Comparison of ENCODE assay signal across 20 cellular contexts in genomic region chr22:26426924-26427323, GRCh38. TPM values are rescaled to one million over a fixed set of nuclear protein-coding genes. Genes with fewer than 3 reads are reported as not detected.
DNase-seq lines count a peak whose midpoint lies in the region; ATAC-seq and TF ChIP-seq lines count a peak whose summit lies in the region.
"Had no signal": no experiment of that assay in that cellular context is flagged by ENCODE, and none has a peak within 500 bp of the region (broad histone marks: within the 10 kb centered on the region; RNA-seq: fewer than 3 reads in every experiment).

No MANE protein-coding gene starts in this region.

- peaks cover 17 to 37% (median 26%) of the 10 kb centered on the region in 4 donors for H3K4me1 Mint-ChIP-seq in CD4-positive, alpha-beta memory T cell
- peaks cover 12% of the 10 kb centered on the region for H3K4me1 Mint-ChIP-seq in activated T-helper 17 cell treated with anti-CD3 and anti-CD28 coated beads, Interleukin-2, amount 50 U/mL, for 72 hours
- H3K4me1 Mint-ChIP-seq in naive B cell = peaks cover 33 to 40% (median 39%) of the 10 kb centered on the region in 3 donors

- H3K27ac Mint-ChIP-seq in CD4-positive, alpha-beta memory T cell = peak overlapping the region; percentile 5 to 82 (median 74)
- H3K27ac Mint-ChIP-seq in activated T-helper 17 cell treated with anti-CD3 and anti-CD28 coated beads, Interleukin-2, amount 50 U/mL, for 72 hours = peak overlapping the region; percentile 82
- peak overlapping the region; percentile 58 to 96 (median 92) for H3K27ac Mint-ChIP-seq in naive B cell
- H3K27ac Mint-ChIP-seq: HFFc6, WTC11 had no signal

- TF ChIP-seq CTCF in spleen (IDR thresholded peaks at IDR 0.05 in 8 of 11, conservative IDR thresholded peaks at IDR 0.05 in 3 of 11) (no peak), colonic mucosa (IDR thresholded peaks at IDR 0.05) (no peak)

- TF ChIP-seq POLR2A in spleen (IDR thresholded peaks at IDR 0.05) = no peak

- DNase-seq in CD1c-positive myeloid dendritic cell (ENCODE audit: extremely low spot score) (peak; percentile 8), naive B cell (no peak), sciatic nerve (ENCODE audit: low spot score) (no peak), spleen (no peak), colonic mucosa (no peak), mesenteric fat pad (ENCODE audit: low spot score) (no peak)
- no peak for DNase-seq in CD4-positive, alpha-beta memory T cell
- DNase-seq: activated CD8-positive, alpha-beta memory T cell treated with anti-CD3 and anti-CD28 coated beads, Interleukin-2, amount 50 U/mL, for 48 hours; amygdala; heart right ventricle; HFFc6; lower lobe of right lung; NCI-H1048; NCI-H524 treated with DMSO at 0.1 percent for 48 hours; Right ventricle myocardium superior; stimulated activated CD4-positive, alpha-beta T cell treated with anti-CD3 and anti-CD28 coated beads, Interleukin-12 subunit alpha, Interleukin-12 subunit beta, amount 100 ng/mL, for 4 hours; thyroid gland had no signal

- H3K9me3 Mint-ChIP-seq in CD4-positive, alpha-beta memory T cell = peaks cover 0 to 20% (median 15%) of the 10 kb centered on the region in 8 donors
- H3K9me3 Mint-ChIP-seq in activated T-helper 17 cell treated with anti-CD3 and anti-CD28 coated beads, Interleukin-2, amount 50 U/mL, for 72 hours = peaks cover 3% of the 10 kb centered on the region
- peaks cover 0 to 21% (median 12%) of the 10 kb centered on the region in 7 donors for H3K9me3 Mint-ChIP-seq in naive B cell

- intact Hi-C loops in CD4-positive, alpha-beta memory T cell (cut with micrococcal nuclease) = loop anchor here (5.0 kb wide), 2 partner anchors 165 to 230 kb away; partner anchors contain the start of genes MIAT and TPST2
- intact Hi-C loops in sciatic nerve (cut with DNase I) (no loop called here), spleen (cut with DNase I; ENCODE audit: low total_unique reads) (no loop called here), colonic mucosa (cut with DNase I) (no loop called here)

- no peak overlapping the region for H3K4me3 ChIP-seq in CD4-positive, alpha-beta memory T cell (ENCODE audit: low read length in 2 of 2)
- H3K4me3 ChIP-seq in spleen = no peak overlapping the region
- H3K4me3 ChIP-seq in colonic mucosa = no peak overlapping the region
- H3K4me3 ChIP-seq: heart right ventricle, lower lobe of right lung, thyroid gland had no signal

- peaks cover 4 to 5% of the 10 kb centered on the region in 2 donors for H3K27me3 Mint-ChIP-seq in CD4-positive, alpha-beta memory T cell
- peaks cover 11% of the 10 kb centered on the region for H3K27me3 Mint-ChIP-seq in activated T-helper 17 cell treated with anti-CD3 and anti-CD28 coated beads, Interleukin-2, amount 50 U/mL, for 72 hours
- H3K27me3 Mint-ChIP-seq in naive B cell = peaks cover 0 to 4% (median 0%) of the 10 kb centered on the region in 3 donors

- H3K27me3 ChIP-seq in CD4-positive, alpha-beta memory T cell (ENCODE audit: insufficient read depth, low read length) = no peaks in the 10 kb centered on the region
- peaks cover 0 to 8% (median 0%) of the 10 kb centered on the region in 7 donors for H3K27me3 ChIP-seq in spleen (replicated peaks in 1 of 7)
- H3K27me3 ChIP-seq in colonic mucosa = no peaks in the 10 kb centered on the region
- H3K27me3 ChIP-seq: thyroid gland had no signal

- ATAC-seq in activated T-helper 17 cell treated with anti-CD3 and anti-CD28 coated beads, Interleukin-2, amount 50 U/mL, for 72 hours (replicated peaks) = no peak
- ATAC-seq in naive B cell (ENCODE audit: low read depth in 2 of 2) = no peak
- ATAC-seq in sciatic nerve = no peak
- ATAC-seq: heart right ventricle, lower lobe of right lung, WTC11 had no signal

- peak overlapping the region; percentile 30 to 76 (median 57) for H3K4me3 Mint-ChIP-seq in CD4-positive, alpha-beta memory T cell
- H3K4me3 Mint-ChIP-seq in activated T-helper 17 cell treated with anti-CD3 and anti-CD28 coated beads, Interleukin-2, amount 50 U/mL, for 72 hours = peak overlapping the region; percentile 63
- H3K4me3 Mint-ChIP-seq in naive B cell = peak overlapping the region; percentile 53 to 89 (median 66)
- H3K4me3 Mint-ChIP-seq: HFFc6, WTC11 had no signal

- peaks cover 25% of the 10 kb centered on the region for H3K4me1 ChIP-seq in CD4-positive, alpha-beta memory T cell (ENCODE audit: insufficient read depth, low read length)
- H3K4me1 ChIP-seq in spleen (peaks cover 16 to 35% (median 31%) of the 10 kb centered on the region in 6 donors), colonic mucosa (peaks cover 7% of the 10 kb centered on the region)

- no peaks in the 10 kb centered on the region for H3K36me3 ChIP-seq in CD4-positive, alpha-beta memory T cell (ENCODE audit: insufficient read depth, low read length)
- no peaks in the 10 kb centered on the region for H3K36me3 ChIP-seq in spleen
- H3K36me3 ChIP-seq in colonic mucosa = no peaks in the 10 kb centered on the region
- H3K36me3 ChIP-seq: heart right ventricle, lower lobe of right lung, thyroid gland had no signal

- H3K36me3 Mint-ChIP-seq in CD4-positive, alpha-beta memory T cell = peaks cover 0 to 5% of the 10 kb centered on the region in 2 donors
- peaks cover 19% of the 10 kb centered on the region for H3K36me3 Mint-ChIP-seq in activated T-helper 17 cell treated with anti-CD3 and anti-CD28 coated beads, Interleukin-2, amount 50 U/mL, for 72 hours (ENCODE audit: low read depth)
- H3K36me3 Mint-ChIP-seq in naive B cell = no peaks in the 10 kb centered on the region
- H3K36me3 Mint-ChIP-seq: WTC11 had no signal

- no peak overlapping the region for H3K27ac ChIP-seq in CD4-positive, alpha-beta memory T cell (ENCODE audit: low read depth, low read length)
- no peak overlapping the region for H3K27ac ChIP-seq in spleen
- H3K27ac ChIP-seq in colonic mucosa = no peak overlapping the region
- H3K27ac ChIP-seq: heart right ventricle, KMS-11, lower lobe of right lung, thyroid gland had no signal

- CTCF ChIA-PET in CD4-positive, alpha-beta memory T cell (lab: Charles Lee; ENCODE audit: partially characterized antibody) = no interaction called here

- H3K9me3 ChIP-seq in CD4-positive, alpha-beta memory T cell (ENCODE audit: control insufficient read depth in 1 of 2, low read length in 2 of 2) = peaks cover 0 to 9% of the 10 kb centered on the region in 2 donors
- H3K9me3 ChIP-seq in spleen = peaks cover 0 to 23% (median 18%) of the 10 kb centered on the region in 8 donors
- H3K9me3 ChIP-seq in colonic mucosa = no peaks in the 10 kb centered on the region
- H3K9me3 ChIP-seq: thyroid gland had no signal

- POLR2A ChIA-PET in CD4-positive, alpha-beta memory T cell (lab: Charles Lee; ENCODE audit: partially characterized antibody) = no interaction called here

- no peak overlapping the region for H3K9ac ChIP-seq in colonic mucosa (ENCODE audit: low read depth in 2 of 2, low read length in 2 of 2)
- H3K9ac ChIP-seq: KMS-11 had no signal

RNA-seq across cellular contexts. Expression of gene ASPHD2, which starts 2.1 kb away (rescaled TPM):
- 1 to 10 TPM; 4.0 to 4.1 TPM for total RNA-seq in CD4-positive, alpha-beta memory T cell
- polyA plus RNA-seq in CD4-positive, alpha-beta memory T cell = 1 to 10 TPM; 2.8 to 4.1 TPM
- 10 to 100 TPM; 13.2 to 20.2 TPM for total RNA-seq in activated T-helper 17 cell treated with anti-CD3 and anti-CD28 coated beads, Interleukin-2, amount 50 U/mL, for 72 hours
- polyA plus RNA-seq in naive B cell (ENCODE audit: low read depth in 6 of 6) = 1 to 10 TPM; 2.1 to 9.7 (median 6.6) TPM
- 1.2 TPM for total RNA-seq in sciatic nerve
- total RNA-seq in spleen = 1 to 10 TPM; 4.5 to 8.0 (median 5.9) TPM
- 1 to 10 TPM; 2.1 to 4.1 (median 2.3) TPM for polyA plus RNA-seq in spleen
- total RNA-seq in colonic mucosa = 1 to 10 TPM; 3.8 to 4.3 TPM
- total RNA-seq in mesenteric fat pad = 0.71 TPM
- total RNA-seq: Right ventricle myocardium superior had no signal

RNA-seq across cellular contexts. Expression of gene HPS4, which starts 56.7 kb away (rescaled TPM):
- 10 to 100 TPM; 54.0 to 59.7 TPM for total RNA-seq in CD4-positive, alpha-beta memory T cell
- 10 to 100 TPM in 1 of 2 donors, 1 to 10 TPM in 1; 7.9 to 19.7 TPM for polyA plus RNA-seq in CD4-positive, alpha-beta memory T cell
- 10 to 100 TPM; 36.4 to 56.3 TPM for total RNA-seq in activated T-helper 17 cell treated with anti-CD3 and anti-CD28 coated beads, Interleukin-2, amount 50 U/mL, for 72 hours
- polyA plus RNA-seq in naive B cell (ENCODE audit: low read depth in 6 of 6) (10 to 100 TPM; 16.7 to 26.9 (median 24.6) TPM), spleen (10 to 100 TPM; 15.2 to 23.9 (median 18.8) TPM)
- total RNA-seq in sciatic nerve (42.2 TPM), spleen (10 to 100 TPM; 34.0 to 56.6 (median 41.8) TPM), colonic mucosa (10 to 100 TPM; 23.8 to 26.3 TPM), mesenteric fat pad (26.4 TPM)

RNA-seq across cellular contexts. Expression of gene SRRD, which starts 56.8 kb away (rescaled TPM):
- total RNA-seq in CD4-positive, alpha-beta memory T cell = 10 to 100 TPM; 19.5 to 20.7 TPM
- polyA plus RNA-seq in CD4-positive, alpha-beta memory T cell = 10 to 100 TPM; 17.6 to 28.9 TPM
- total RNA-seq in activated T-helper 17 cell treated with anti-CD3 and anti-CD28 coated beads, Interleukin-2, amount 50 U/mL, for 72 hours = 10 to 100 TPM; 22.2 to 40.3 TPM
- polyA plus RNA-seq in naive B cell (ENCODE audit: low read depth in 6 of 6) (10 to 100 TPM; 17.5 to 28.3 (median 22.7) TPM), spleen (10 to 100 TPM in 2 of 3 donors, 1 to 10 TPM in 1; 9.9 to 13.9 (median 12.6) TPM)
- total RNA-seq in sciatic nerve (16.5 TPM), spleen (10 to 100 TPM; 16.4 to 21.1 (median 19.2) TPM), colonic mucosa (10 to 100 TPM; 11.8 to 16.4 TPM), mesenteric fat pad (16.3 TPM)
